In the genomic region with DNA sequence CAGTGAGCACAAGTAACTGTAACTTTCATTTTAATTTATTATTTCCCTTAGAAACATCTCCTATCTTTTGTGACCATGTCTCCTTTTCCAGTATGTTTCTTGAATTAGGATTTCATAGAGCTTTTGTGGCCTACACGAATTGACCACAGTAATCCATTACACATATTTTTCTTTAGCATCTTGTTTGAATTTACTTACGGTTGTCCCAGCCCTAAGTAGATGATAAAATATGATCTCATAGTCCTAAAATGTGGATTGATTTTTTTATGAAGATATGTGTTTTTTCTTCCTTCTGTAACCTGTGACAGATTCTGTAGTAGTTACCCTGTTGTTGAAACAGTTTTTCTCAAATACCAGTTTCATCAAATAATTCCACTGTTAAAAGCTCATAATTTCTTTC, we compare ENCODE assay signal across 23 cellular contexts.
DNase-seq lines count a peak whose midpoint lies in the region; ATAC-seq lines count a peak whose summit lies in the region.
"Had no signal": no experiment of that assay in that cellular context is flagged by ENCODE, and none has a peak within 500 bp of the region (broad histone marks: within the 10 kb centered on the region; RNA-seq: fewer than 3 reads in every experiment).

No MANE protein-coding gene starts in this region.

- DNase-seq in GM04503 (ENCODE audit: low read depth): peak; percentile 48
- peak; percentile 6 for DNase-seq in amniotic stem cell (lab: John Stamatoyannopoulos, UW)
- DNase-seq in fibroblast of the conjunctiva (ENCODE audit: low read depth): peak; percentile 2
- DNase-seq in activated CD8-positive, alpha-beta T cell treated with anti-CD3 and anti-CD28 coated beads, Interleukin-2, amount 10 ng/mL, durations not matched to agents 7 days and 5 days: no peak
- DNase-seq in head of caudate nucleus: no peak
- no peak for DNase-seq in activated T-cell treated with anti-CD3 and anti-CD28 coated beads, Interleukin-2, amount 50 U/mL, for 24 hours
- DNase-seq: activated CD4-positive, alpha-beta T cell treated with anti-CD3 and anti-CD28 coated beads for 36 hours; activated CD8-positive, alpha-beta memory T cell treated with anti-CD3 and anti-CD28 coated beads, Interleukin-2, amount 50 U/mL, for 48 hours; activated gamma-delta T cell treated with Interleukin-2 at 50 U/mL for 16 hours; aorta; cortex of kidney; GOT3; NCI-H1436 treated with DMSO at 0.1 percent for 48 hours; NCI-H2171 treated with DMSO at 0.1 percent for 48 hours; NCI-H774; pancreas; PC-9; stimulated activated CD4-positive, alpha-beta T cell treated with anti-CD3 and anti-CD28 coated beads, Interleukin-4, amount 100 ng/mL, for 24 hours; substantia nigra; T1000; uterus had no signal

- POLR2A ChIA-PET in activated CD8-positive, alpha-beta T cell treated with anti-CD3 and anti-CD28 coated beads, Interleukin-2, amount 10 ng/mL, durations not matched to agents 7 days and 5 days (lab: Charles Lee): interaction anchor here (0.7 kb wide), 1 partner anchor 30 kb away, joined by 3 read pairs; no protein-coding TSS in a partner anchor

- intact Hi-C loops in head of caudate nucleus (cut with DNase I): no loop called here

- H3K36me3 Mint-ChIP-seq in activated CD8-positive, alpha-beta T cell treated with anti-CD3 and anti-CD28 coated beads, Interleukin-2, amount 10 ng/mL, durations not matched to agents 7 days and 5 days (ENCODE audit: low read depth): peaks cover 5% of the 10 kb centered on the region
- peaks cover 28% of the 10 kb centered on the region for H3K36me3 Mint-ChIP-seq in activated T-cell treated with anti-CD3 and anti-CD28 coated beads, Interleukin-2, amount 50 U/mL, for 24 hours (ENCODE audit: low read depth)

- H3K27ac Mint-ChIP-seq in activated CD8-positive, alpha-beta T cell treated with anti-CD3 and anti-CD28 coated beads, Interleukin-2, amount 10 ng/mL, durations not matched to agents 7 days and 5 days: no peak overlapping the region
- no peak overlapping the region for H3K27ac Mint-ChIP-seq in activated T-cell treated with anti-CD3 and anti-CD28 coated beads, Interleukin-2, amount 50 U/mL, for 24 hours
- H3K27ac Mint-ChIP-seq: activated CD4-positive, alpha-beta T cell treated with anti-CD3 and anti-CD28 coated beads for 36 hours had no signal

- H3K9me3 Mint-ChIP-seq in activated CD8-positive, alpha-beta T cell treated with anti-CD3 and anti-CD28 coated beads, Interleukin-2, amount 10 ng/mL, durations not matched to agents 7 days and 5 days (ENCODE audit: insufficient read depth): peaks cover 6% of the 10 kb centered on the region
- H3K9me3 Mint-ChIP-seq in activated T-cell treated with anti-CD3 and anti-CD28 coated beads, Interleukin-2, amount 50 U/mL, for 24 hours: peaks cover 4% of the 10 kb centered on the region

- H3K27me3 Mint-ChIP-seq in activated CD8-positive, alpha-beta T cell treated with anti-CD3 and anti-CD28 coated beads, Interleukin-2, amount 10 ng/mL, durations not matched to agents 7 days and 5 days (ENCODE audit: low read depth): no peaks in the 10 kb centered on the region
- no peaks in the 10 kb centered on the region for H3K27me3 Mint-ChIP-seq in activated T-cell treated with anti-CD3 and anti-CD28 coated beads, Interleukin-2, amount 50 U/mL, for 24 hours
- H3K27me3 Mint-ChIP-seq: activated CD4-positive, alpha-beta T cell treated with anti-CD3 and anti-CD28 coated beads for 36 hours had no signal

- H3K4me3 Mint-ChIP-seq in activated CD8-positive, alpha-beta T cell treated with anti-CD3 and anti-CD28 coated beads, Interleukin-2, amount 10 ng/mL, durations not matched to agents 7 days and 5 days: no peak overlapping the region
- no peak overlapping the region for H3K4me3 Mint-ChIP-seq in activated T-cell treated with anti-CD3 and anti-CD28 coated beads, Interleukin-2, amount 50 U/mL, for 24 hours
- H3K4me3 Mint-ChIP-seq: activated CD4-positive, alpha-beta T cell treated with anti-CD3 and anti-CD28 coated beads for 36 hours had no signal

- CTCF ChIA-PET in activated CD8-positive, alpha-beta T cell treated with anti-CD3 and anti-CD28 coated beads, Interleukin-2, amount 10 ng/mL, durations not matched to agents 7 days and 5 days (lab: Charles Lee): interaction anchor here (0.6 to 0.9 kb wide), 3 partner anchors 88 to 1298 kb away, joined by 3 read pairs; no protein-coding TSS in a partner anchor

- H3K4me1 Mint-ChIP-seq in activated CD8-positive, alpha-beta T cell treated with anti-CD3 and anti-CD28 coated beads, Interleukin-2, amount 10 ng/mL, durations not matched to agents 7 days and 5 days (ENCODE audit: low read depth): peaks cover 13% of the 10 kb centered on the region
- H3K4me1 Mint-ChIP-seq in activated T-cell treated with anti-CD3 and anti-CD28 coated beads, Interleukin-2, amount 50 U/mL, for 24 hours (ENCODE audit: low read depth): peaks cover 15% of the 10 kb centered on the region

- no peak for ATAC-seq in GM18517 (IDR thresholded peaks at IDR 0.05; ENCODE audit: unreplicated experiment)
- no peak for ATAC-seq in activated CD8-positive, alpha-beta T cell treated with anti-CD3 and anti-CD28 coated beads, Interleukin-2, amount 10 ng/mL, durations not matched to agents 7 days and 5 days
- ATAC-seq: activated CD4-positive, alpha-beta T cell treated with anti-CD3 and anti-CD28 coated beads for 36 hours; HepG2; pancreas had no signal

Comparison
In these comparisons a context has a peak if more than half of its experiments do, and no peak if none do; other contexts are left out.
1. DNase-seq: peak in GM04503 (single experiment), amniotic stem cell (single experiment) and fibroblast of the conjunctiva (single experiment); none in activated CD8-positive, alpha-beta T cell treated with anti-CD3 and anti-CD28 coated beads, Interleukin-2, amount 10 ng/mL, durations not matched to agents 7 days and 5 days (single experiment), head of caudate nucleus (0 of 42) and activated T-cell treated with anti-CD3 and anti-CD28 coated beads, Interleukin-2, amount 50 U/mL, for 24 hours (single experiment).